ENCODE assay signal across 26 cellular contexts in genomic region chr13:49165798-49166752, GRCh38. TPM values are rescaled to one million over a fixed set of nuclear protein-coding genes. Genes with fewer than 3 reads are reported as not detected.
DNase-seq lines count a peak whose midpoint lies in the region; ATAC-seq and TF ChIP-seq lines count a peak whose summit lies in the region.
"Had no signal": no experiment of that assay in that cellular context is flagged by ENCODE, and none has a peak within 500 bp of the region (broad histone marks: within the 10 kb centered on the region; RNA-seq: fewer than 3 reads in every experiment).

No MANE protein-coding gene starts in this region.

- H3K36me3 Mint-ChIP-seq in WTC11 = peaks cover 44% of the 10 kb centered on the region

- H3K9me3 Mint-ChIP-seq in WTC11 = peaks cover 29% of the 10 kb centered on the region

- H3K4me3 Mint-ChIP-seq in WTC11 = no peak overlapping the region
- H3K4me3 Mint-ChIP-seq: CD8-positive, alpha-beta memory T cell; stimulated activated effector memory CD8-positive, alpha-beta T cell treated with anti-CD3 and anti-CD28 coated beads, Interleukin-12 subunit alpha, Interleukin-12 subunit beta, amount 100 ng/mL, for 72 hours had no signal

- POLR2A ChIA-PET in WTC11 (lab: Charles Lee) = no interaction called here

- H3K9me3 ChIP-seq in right cardiac atrium (ENCODE audit: control insufficient read depth, low read length) = peaks cover 2% of the 10 kb centered on the region
- H3K9me3 ChIP-seq in right lobe of liver = no peaks in the 10 kb centered on the region
- peaks cover 0 to 23% (median 8%) of the 10 kb centered on the region in 3 donors for H3K9me3 ChIP-seq in tibial artery

- no peaks in the 10 kb centered on the region for H3K27me3 Mint-ChIP-seq in WTC11 (ENCODE audit: low read depth)
- H3K27me3 Mint-ChIP-seq: CD8-positive, alpha-beta memory T cell; naive thymus-derived CD8-positive, alpha-beta T cell had no signal

- ATAC-seq in right cardiac atrium (peak; percentile 38 to 41), WTC11 (peak; percentile 57), right lobe of liver (peak; percentile 52 to 57 (median 53)), HG03520 (IDR thresholded peaks at IDR 0.05; ENCODE audit: unreplicated experiment) (no peak), GM18907 (IDR thresholded peaks at IDR 0.05; ENCODE audit: unreplicated experiment) (no peak)
- ATAC-seq: activated CD4-positive, CD25-positive, alpha-beta regulatory T cell treated with anti-CD3 and anti-CD28 coated beads, Interleukin-2, amount 50 U/mL, for 24 hours; naive thymus-derived CD8-positive, alpha-beta T cell; PC-3; psoas muscle; stimulated activated effector memory CD8-positive, alpha-beta T cell treated with anti-CD3 and anti-CD28 coated beads, Interleukin-12 subunit alpha, Interleukin-12 subunit beta, amount 100 ng/mL, for 72 hours had no signal

- H3K4me3 ChIP-seq in right cardiac atrium (ENCODE audit: low read length) (no peak overlapping the region), right lobe of liver (no peak overlapping the region), tibial artery (no peak overlapping the region)
- H3K4me3 ChIP-seq: psoas muscle, tibial nerve had no signal

- H3K4me1 ChIP-seq in right cardiac atrium (ENCODE audit: control insufficient read depth, insufficient read depth, low read length) = peaks cover 2% of the 10 kb centered on the region
- no peaks in the 10 kb centered on the region for H3K4me1 ChIP-seq in right lobe of liver
- H3K4me1 ChIP-seq in tibial artery = no peaks in the 10 kb centered on the region
- H3K4me1 ChIP-seq: psoas muscle, tibial nerve had no signal

- H3K27me3 ChIP-seq in right cardiac atrium (ENCODE audit: control insufficient read depth, insufficient read depth) = no peaks in the 10 kb centered on the region
- no peaks in the 10 kb centered on the region for H3K27me3 ChIP-seq in right lobe of liver
- H3K27me3 ChIP-seq in tibial artery = no peaks in the 10 kb centered on the region
- H3K27me3 ChIP-seq: tibial nerve had no signal

- H3K36me3 ChIP-seq in right lobe of liver (peaks cover 0 to 54% (median 11%) of the 10 kb centered on the region in 4 donors), tibial artery (peaks cover 43 to 77% (median 59%) of the 10 kb centered on the region in 3 donors)

- DNase-seq in right cardiac atrium (no peak), cardiac septum (ENCODE audit: low spot score) (no peak), WTC11 (ENCODE audit: low spot score) (no peak), right lobe of liver (peak in 1 of 3 donors; percentile 39), tibial artery (no peak)
- no peak for DNase-seq in activated CD4-positive, alpha-beta T cell treated with anti-CD3 and anti-CD28 coated beads, Interleukin-2, amount 50 U/mL, for 4 hours
- DNase-seq: activated effector memory CD4-positive, alpha-beta T cell treated with anti-CD3 and anti-CD28 coated beads, Interleukin-2, amount 50 U/mL, for 16 hours; CD8-positive, alpha-beta memory T cell; cerebellar nuclear complex; HCEC 1CT; islet precursor cell; KBM-7; mesendoderm; naive thymus-derived CD8-positive, alpha-beta T cell; NCI-H1105 treated with DMSO at 0.1 percent for 48 hours; PC-3; psoas muscle had no signal

- H3K4me1 Mint-ChIP-seq in WTC11 = peaks cover 5% of the 10 kb centered on the region

- no peak overlapping the region for H3K27ac Mint-ChIP-seq in WTC11
- H3K27ac Mint-ChIP-seq: stimulated activated effector memory CD8-positive, alpha-beta T cell treated with anti-CD3 and anti-CD28 coated beads, Interleukin-12 subunit alpha, Interleukin-12 subunit beta, amount 100 ng/mL, for 72 hours had no signal

- WGBS in right cardiac atrium = 92% methylated on average over 5 of the region's 5 CpGs
- WGBS in right lobe of liver (ENCODE audit: insufficient coverage, low coverage, low lambda C conversion rate, missing lambda C conversion rate) = 80% methylated on average over 2 of the region's 5 CpGs

- TF ChIP-seq CTCF in WTC11 (IDR thresholded peaks at IDR 0.05) (no peak), right lobe of liver (IDR thresholded peaks at IDR 0.05) (no peak), tibial artery (IDR thresholded peaks at IDR 0.05) (no peak)

- intact Hi-C loops in right cardiac atrium (cut with DNase I) = no loop called here
- intact Hi-C loops in cardiac septum (cut with DNase I) = no loop called here
- intact Hi-C loops in right lobe of liver (cut with DNase I) = no loop called here
- intact Hi-C loops in tibial artery (cut with DNase I; ENCODE audit: low total_unique reads) = no loop called here

- TF ChIP-seq POLR2A in right lobe of liver (IDR thresholded peaks at IDR 0.05) = no peak

- CTCF ChIA-PET in WTC11 (lab: Charles Lee) = no interaction called here

- no peak overlapping the region for H3K27ac ChIP-seq in right cardiac atrium (ENCODE audit: low read length)
- H3K27ac ChIP-seq in right lobe of liver = no peak overlapping the region
- no peak overlapping the region for H3K27ac ChIP-seq in tibial artery
- H3K27ac ChIP-seq: psoas muscle, tibial nerve had no signal

TF ChIP-seq in WTC11, 78 proteins besides CTCF, POLR2A, EP300 and RAD21:
- TF ChIP-seq EMX1 (CRISPR knock-in tag; IDR thresholded peaks at IDR 0.05) = no peak
- TF ChIP-seq, protein P1, sequence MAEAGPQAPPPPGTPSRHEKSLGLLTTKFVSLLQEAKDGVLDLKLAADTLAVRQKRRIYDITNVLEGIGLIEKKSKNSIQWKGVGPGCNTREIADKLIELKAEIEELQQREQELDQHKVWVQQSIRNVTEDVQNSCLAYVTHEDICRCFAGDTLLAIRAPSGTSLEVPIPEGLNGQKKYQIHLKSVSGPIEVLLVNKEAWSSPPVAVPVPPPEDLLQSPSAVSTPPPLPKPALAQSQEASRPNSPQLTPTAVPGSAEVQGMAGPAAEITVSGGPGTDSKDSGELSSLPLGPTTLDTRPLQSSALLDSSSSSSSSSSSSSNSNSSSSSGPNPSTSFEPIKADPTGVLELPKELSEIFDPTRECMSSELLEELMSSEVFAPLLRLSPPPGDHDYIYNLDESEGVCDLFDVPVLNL (CRISPR knock-in tag; IDR thresholded peaks at IDR 0.05; ENCODE audit: borderline replicate concordance, low read depth) = no peak
- TF ChIP-seq ZNF396 (CRISPR knock-in tag; IDR thresholded peaks at IDR 0.05; ENCODE audit: borderline replicate concordance) = no peak
- no peak for TF ChIP-seq CBFB (CRISPR knock-in tag; IDR thresholded peaks at IDR 0.05; ENCODE audit: low read depth)
- TF ChIP-seq, protein P2, sequence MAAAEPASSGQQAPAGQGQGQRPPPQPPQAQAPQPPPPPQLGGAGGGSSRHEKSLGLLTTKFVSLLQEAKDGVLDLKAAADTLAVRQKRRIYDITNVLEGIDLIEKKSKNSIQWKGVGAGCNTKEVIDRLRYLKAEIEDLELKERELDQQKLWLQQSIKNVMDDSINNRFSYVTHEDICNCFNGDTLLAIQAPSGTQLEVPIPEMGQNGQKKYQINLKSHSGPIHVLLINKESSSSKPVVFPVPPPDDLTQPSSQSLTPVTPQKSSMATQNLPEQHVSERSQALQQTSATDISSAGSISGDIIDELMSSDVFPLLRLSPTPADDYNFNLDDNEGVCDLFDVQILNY (CRISPR knock-in tag; IDR thresholded peaks at IDR 0.05) = no peak
- no peak for TF ChIP-seq ZNF416 (CRISPR knock-in tag; IDR thresholded peaks at IDR 0.05)
- no peak for TF ChIP-seq SOX15 (CRISPR knock-in tag; IDR thresholded peaks at IDR 0.05)
- no peak for TF ChIP-seq PRRX2 (CRISPR knock-in tag; IDR thresholded peaks at IDR 0.05)
- TF ChIP-seq NFE2L1 (CRISPR knock-in tag; IDR thresholded peaks at IDR 0.05) = no peak
- no peak for TF ChIP-seq SMAD3 (CRISPR knock-in tag; IDR thresholded peaks at IDR 0.05; ENCODE audit: borderline replicate concordance)

RNA-seq across cellular contexts. Expression of gene MLNR, which starts 54.1 kb away (rescaled TPM):
- total RNA-seq in right cardiac atrium (not detected), cardiac septum (not detected), WTC11 (2021) (not detected in 3 replicates), right lobe of liver (not detected)
- not detected for polyA plus RNA-seq in right cardiac atrium
- total RNA-seq: CD8-positive, alpha-beta memory T cell; Daoy; naive thymus-derived CD8-positive, alpha-beta T cell; PC-3; psoas muscle; SK-MEL-5; T-helper 2 cell treated with Interferon-gamma antibody and Interleukin-4, amounts not matched to agents 100 ng/mL and 5 ng/mL, for 36 hours had no signal
- polyA plus RNA-seq: AG04450; naive thymus-derived CD8-positive, alpha-beta T cell; psoas muscle had no signal

Comparison
In these comparisons a context has a peak if more than half of its experiments do, and no peak if none do; other contexts are left out.
1. ATAC-seq: peak in right cardiac atrium (2 of 2), WTC11 (single experiment) and right lobe of liver (4 of 4); none in HG03520 (single experiment) and GM18907 (single experiment).